Comparison of ENCODE assay signal across 26 cellular contexts in the genomic region with DNA sequence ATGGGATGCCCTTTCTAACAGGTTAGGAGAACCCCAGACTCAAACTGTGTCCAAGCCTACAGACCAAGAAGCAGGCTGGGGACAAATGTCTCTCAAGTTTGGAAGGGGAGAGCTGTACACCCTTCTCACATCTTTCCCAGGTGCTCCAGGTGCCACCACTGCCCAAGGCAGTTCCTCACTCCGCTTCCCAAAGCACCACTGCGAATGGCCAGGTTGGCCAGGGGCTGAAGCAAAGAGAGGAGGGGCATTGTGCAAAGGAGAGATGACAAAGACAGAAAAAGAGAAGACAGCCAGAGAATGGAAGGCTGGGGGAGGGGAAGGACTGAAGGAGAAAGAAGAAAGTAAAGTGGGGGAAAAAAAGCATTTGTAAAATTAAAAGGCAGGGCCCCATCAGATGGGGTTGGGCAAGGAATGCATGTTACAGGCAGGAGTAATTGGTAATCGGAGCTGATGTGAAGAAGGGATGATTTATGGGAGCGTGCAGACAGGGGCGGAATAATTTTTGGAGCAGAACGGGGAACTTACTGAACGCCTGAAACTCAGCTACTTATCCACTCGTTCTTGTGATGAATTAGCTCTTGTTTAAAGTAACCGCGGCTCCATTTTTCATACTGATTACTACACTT.
DNase-seq lines count a peak whose midpoint lies in the region; FAIRE-seq and TF ChIP-seq lines count a peak whose summit lies in the region.
"Had no signal": no experiment of that assay in that cellular context is flagged by ENCODE, and none has a peak within 500 bp of the region (broad histone marks: within the 10 kb centered on the region; RNA-seq: fewer than 3 reads in every experiment).

No MANE protein-coding gene starts in this region.

- H3K27me3 Mint-ChIP-seq in activated naive CD4-positive, alpha-beta T cell treated with anti-CD3 and anti-CD28 coated beads, Interleukin-2, amount 10 ng/mL, durations not matched to agents 7 days and 5 days: peaks cover 6% of the 10 kb centered on the region

- H3K4me3 ChIP-seq in mammary epithelial cell (replicated peaks in 1 of 3; ENCODE audit: insufficient read depth in 1 of 3, low read depth in 2 of 3, low read length in 3 of 3) (no peak overlapping the region), breast epithelium (no peak overlapping the region), keratinocyte (ENCODE audit: control insufficient read depth in 2 of 3, extremely low read depth in 1 of 3, insufficient read depth in 2 of 3, low read depth in 1 of 3, low read length in 3 of 3) (no peak overlapping the region), Karpas-422 (ENCODE audit: low read length) (no peak overlapping the region)
- H3K4me3 ChIP-seq: BLaER1, SJCRH30, smooth muscle cell had no signal

- DNase-seq in mammary epithelial cell: no peak
- no peak for DNase-seq in breast epithelium (ENCODE audit: low spot score in 2 of 2)
- DNase-seq in NCI-H2227 (lab: John Stamatoyannopoulos, UW; ENCODE audit: unreplicated experiment): peak; percentile 49
- DNase-seq in keratinocyte (ENCODE audit: low read depth, low spot score): no peak
- no peak for DNase-seq in stimulated activated CD4-positive, alpha-beta T cell treated with anti-CD3 and anti-CD28 coated beads, Interleukin-15, amount 100 ng/mL, for 24 hours
- DNase-seq in Karpas-422: no peak
- no peak for DNase-seq in CD1c-positive myeloid dendritic cell (ENCODE audit: extremely low spot score)
- DNase-seq in activated naive CD4-positive, alpha-beta T cell treated with anti-CD3 and anti-CD28 coated beads, Interleukin-2, amount 10 ng/mL, durations not matched to agents 7 days and 5 days: no peak
- DNase-seq: activated CD4-positive, alpha-beta T cell treated with anti-CD3 and anti-CD28 coated beads for 36 hours; activated CD8-positive, alpha-beta memory T cell treated with anti-CD3 and anti-CD28 coated beads for 24 hours; activated gamma-delta T cell; activated naive CD8-positive, alpha-beta T cell treated with anti-CD3 and anti-CD28 coated beads, Interleukin-2, amount 50 U/mL, for 24 hours; activated T-cell treated with anti-CD3 and anti-CD28 coated beads, Interleukin-2, amount 50 U/mL, for 1 hour; IMR-90; NCI-H1930; NCI-H446; occipital lobe; retina; SJCRH30 had no signal

- no peaks in the 10 kb centered on the region for H3K9me3 ChIP-seq in mammary epithelial cell (replicated peaks; ENCODE audit: insufficient read depth, low read length)
- no peaks in the 10 kb centered on the region for H3K9me3 ChIP-seq in breast epithelium
- H3K9me3 ChIP-seq in keratinocyte (ENCODE audit: control insufficient read depth, low read depth, low read length): no peaks in the 10 kb centered on the region
- no peaks in the 10 kb centered on the region for H3K9me3 ChIP-seq in Karpas-422 (ENCODE audit: low read length)
- H3K9me3 ChIP-seq: BLaER1, SJCRH30 had no signal

- intact Hi-C loops in mammary epithelial cell (cut with micrococcal nuclease): loop anchor here (10.0 kb wide), 1 partner anchor 157 kb away; no protein-coding TSS in a partner anchor
- intact Hi-C loops in breast epithelium (cut with DNase I; ENCODE audit: low total_unique reads): no loop called here

- no TSS peak for BruUV-seq in mammary epithelial cell (replicated peaks; lab: Mats Ljungman, UMichigan)

- CTCF ChIA-PET in mammary epithelial cell (lab: Charles Lee; ENCODE audit: low non-redundant PET): no interaction called here
- CTCF ChIA-PET in activated naive CD4-positive, alpha-beta T cell treated with anti-CD3 and anti-CD28 coated beads, Interleukin-2, amount 10 ng/mL, durations not matched to agents 7 days and 5 days (lab: Charles Lee): no interaction called here

- no peak for TF ChIP-seq POLR2A in breast epithelium (IDR thresholded peaks at IDR 0.05)

- no peaks in the 10 kb centered on the region for H3K9me1 ChIP-seq in keratinocyte (ENCODE audit: control insufficient read depth, extremely low read depth, insufficient read depth, low read length)

- H4K20me1 ChIP-seq in mammary epithelial cell (ENCODE audit: insufficient read depth, low read length): no peaks in the 10 kb centered on the region
- H4K20me1 ChIP-seq in keratinocyte (ENCODE audit: control insufficient read depth, extremely low read depth, insufficient read depth, low read length): no peaks in the 10 kb centered on the region
- H4K20me1 ChIP-seq in Karpas-422 (ENCODE audit: insufficient read depth, low read depth, low read length): no peaks in the 10 kb centered on the region
- H4K20me1 ChIP-seq: BLaER1 had no signal

- H2AFZ ChIP-seq in mammary epithelial cell (ENCODE audit: low read depth, low read length) (peak overlapping the region; percentile 38), keratinocyte (ENCODE audit: control insufficient read depth, low read length) (peak overlapping the region; percentile 12), Karpas-422 (ENCODE audit: low read length) (no peak overlapping the region)

- H3K4me2 ChIP-seq in mammary epithelial cell (ENCODE audit: insufficient read depth, low read depth, low read length) (no peak overlapping the region), keratinocyte (ENCODE audit: control insufficient read depth, extremely low read depth, insufficient read depth, low read depth, low read length) (no peak overlapping the region), Karpas-422 (ENCODE audit: low read depth, low read length, poor library complexity, severe bottlenecking) (no peak overlapping the region)
- H3K4me2 ChIP-seq: BLaER1, smooth muscle cell had no signal

- no peaks in the 10 kb centered on the region for H3K79me2 ChIP-seq in mammary epithelial cell (ENCODE audit: insufficient read depth, low read length)
- H3K79me2 ChIP-seq in keratinocyte (ENCODE audit: control insufficient read depth, insufficient read depth, low read length): no peaks in the 10 kb centered on the region
- no peaks in the 10 kb centered on the region for H3K79me2 ChIP-seq in Karpas-422 (ENCODE audit: low read length)

- no peaks in the 10 kb centered on the region for H3K9me3 Mint-ChIP-seq in activated naive CD4-positive, alpha-beta T cell treated with anti-CD3 and anti-CD28 coated beads, Interleukin-2, amount 10 ng/mL, durations not matched to agents 7 days and 5 days
- H3K9me3 Mint-ChIP-seq: activated naive CD8-positive, alpha-beta T cell treated with anti-CD3 and anti-CD28 coated beads, Interleukin-2, amount 50 U/mL, for 24 hours had no signal

- H3K27me3 ChIP-seq in mammary epithelial cell (ENCODE audit: insufficient read depth, low read length): no peaks in the 10 kb centered on the region
- no peaks in the 10 kb centered on the region for H3K27me3 ChIP-seq in breast epithelium
- no peaks in the 10 kb centered on the region for H3K27me3 ChIP-seq in keratinocyte (ENCODE audit: control insufficient read depth, extremely low read depth, insufficient read depth, low read length)
- no peaks in the 10 kb centered on the region for H3K27me3 ChIP-seq in Karpas-422 (ENCODE audit: low read length)
- H3K27me3 ChIP-seq: BLaER1, SJCRH30 had no signal

- FAIRE-seq in keratinocyte (lab: Jason Lieb, UNC): no peak
- FAIRE-seq: D721Med, GM19239, RCC 7860 had no signal

- dilution Hi-C loops in mammary epithelial cell (cut with HindIII; ENCODE audit: low sequenced_read_pairs): no loop called here
- dilution Hi-C loops in keratinocyte (cut with MboI; ENCODE audit: extremely low pct_ligation_motif_present, low sequenced_read_pairs): no loop called here

- no peaks in the 10 kb centered on the region for H3K36me3 Mint-ChIP-seq in activated naive CD4-positive, alpha-beta T cell treated with anti-CD3 and anti-CD28 coated beads, Interleukin-2, amount 10 ng/mL, durations not matched to agents 7 days and 5 days
- H3K36me3 Mint-ChIP-seq: memory B cell had no signal

- H3K9ac ChIP-seq in mammary epithelial cell (ENCODE audit: insufficient read depth, low read length) (no peak overlapping the region), keratinocyte (ENCODE audit: control insufficient read depth, extremely low read depth, insufficient read depth, low read length) (no peak overlapping the region), Karpas-422 (ENCODE audit: low read length) (no peak overlapping the region)
- H3K9ac ChIP-seq: BLaER1 had no signal

- H3K27ac Mint-ChIP-seq in activated naive CD4-positive, alpha-beta T cell treated with anti-CD3 and anti-CD28 coated beads, Interleukin-2, amount 10 ng/mL, durations not matched to agents 7 days and 5 days: no peak overlapping the region
- H3K27ac Mint-ChIP-seq: activated CD4-positive, alpha-beta T cell treated with anti-CD3 and anti-CD28 coated beads for 36 hours; activated naive CD8-positive, alpha-beta T cell treated with anti-CD3 and anti-CD28 coated beads, Interleukin-2, amount 50 U/mL, for 24 hours; memory B cell had no signal

- TF ChIP-seq CTCF in mammary epithelial cell (conservative IDR thresholded peaks at IDR 0.05 in 1 of 2, IDR thresholded peaks at IDR 0.05 in 1 of 2; ENCODE audit: extremely low read depth in 1 of 2, insufficient read depth in 1 of 2, low read depth in 1 of 2, low read length in 2 of 2) (no peak), breast epithelium (IDR thresholded peaks at IDR 0.05) (no peak), keratinocyte (optimal IDR thresholded peaks at IDR 0.05 in 1 of 3, IDR thresholded peaks at IDR 0.05 in 1 of 3, conservative IDR thresholded peaks at IDR 0.05 in 1 of 3; ENCODE audit: extremely low read depth in 1 of 3, insufficient read depth in 2 of 3, low read length in 3 of 3) (no peak)

- H3K4me1 ChIP-seq in mammary epithelial cell (ENCODE audit: insufficient read depth, low read length) (peaks cover 7% of the 10 kb centered on the region), breast epithelium (no peaks in the 10 kb centered on the region), keratinocyte (ENCODE audit: control insufficient read depth, extremely low read depth, insufficient read depth, low read length) (peaks cover 11% of the 10 kb centered on the region), Karpas-422 (ENCODE audit: low read length) (no peaks in the 10 kb centered on the region)
- H3K4me1 ChIP-seq: BLaER1, SJCRH30 had no signal

- H3K4me1 Mint-ChIP-seq in activated naive CD4-positive, alpha-beta T cell treated with anti-CD3 and anti-CD28 coated beads, Interleukin-2, amount 10 ng/mL, durations not matched to agents 7 days and 5 days: no peaks in the 10 kb centered on the region
- H3K4me1 Mint-ChIP-seq: activated CD4-positive, alpha-beta T cell treated with anti-CD3 and anti-CD28 coated beads for 36 hours; activated naive CD8-positive, alpha-beta T cell treated with anti-CD3 and anti-CD28 coated beads, Interleukin-2, amount 50 U/mL, for 24 hours; memory B cell had no signal

- H3K9me2 ChIP-seq in Karpas-422 (replicated peaks; ENCODE audit: insufficient read depth, low read length): no peaks in the 10 kb centered on the region

- WGBS in mammary epithelial cell (ENCODE audit: low coverage, missing lambda C conversion rate): 45% methylated on average over 5 of the region's 10 CpGs

- H3K4me3 Mint-ChIP-seq in activated naive CD4-positive, alpha-beta T cell treated with anti-CD3 and anti-CD28 coated beads, Interleukin-2, amount 10 ng/mL, durations not matched to agents 7 days and 5 days: no peak overlapping the region
- H3K4me3 Mint-ChIP-seq: activated CD4-positive, alpha-beta T cell treated with anti-CD3 and anti-CD28 coated beads for 36 hours; activated naive CD8-positive, alpha-beta T cell treated with anti-CD3 and anti-CD28 coated beads, Interleukin-2, amount 50 U/mL, for 24 hours; memory B cell had no signal

- no peaks in the 10 kb centered on the region for H3K36me3 ChIP-seq in mammary epithelial cell (ENCODE audit: insufficient read depth, low read length)
- H3K36me3 ChIP-seq in breast epithelium: no peaks in the 10 kb centered on the region
- H3K36me3 ChIP-seq in keratinocyte (ENCODE audit: control insufficient read depth in 2 of 2, extremely low read depth in 1 of 2, insufficient read depth in 2 of 2, low read length in 2 of 2): no peaks in the 10 kb centered on the region
- no peaks in the 10 kb centered on the region for H3K36me3 ChIP-seq in Karpas-422 (ENCODE audit: insufficient read depth, low read length)
- H3K36me3 ChIP-seq: BLaER1, SJCRH30 had no signal

- H3K27ac ChIP-seq in mammary epithelial cell (ENCODE audit: insufficient read depth, low read depth, low read length) (no peak overlapping the region), breast epithelium (no peak overlapping the region), keratinocyte (ENCODE audit: control insufficient read depth, insufficient read depth, low read length) (no peak overlapping the region), Karpas-422 (ENCODE audit: low read length) (no peak overlapping the region)
- H3K27ac ChIP-seq: BLaER1, epithelial cell of prostate, SJCRH30 had no signal

- in situ Hi-C loops in mammary epithelial cell (cut with MboI; ENCODE audit: low sequenced_read_pairs in 2 of 2): no loop called here
